Comparison of ENCODE assay signal across 4 cellular contexts in genomic region chr5:179959118-179959517, GRCh38.
TF ChIP-seq lines count a peak whose summit lies in the region.

No MANE protein-coding gene starts in this region.

TF ChIP-seq in A549, 52 proteins besides CTCF, POLR2A, EP300 and RAD21:
- peak; percentile 80 for TF ChIP-seq MAFK (IDR thresholded peaks at IDR 0.05; ENCODE audit: partially characterized antibody)

TF ChIP-seq in IMR-90, 13 proteins besides CTCF, POLR2A, EP300 and RAD21:
- TF ChIP-seq MAFK (IDR thresholded peaks at IDR 0.05; ENCODE audit: low read depth, low read length), result peak; percentile 72
TF ChIP-seq in IMR-90: peak in this region for 1; not testable (repeated sequence) for 12.

TF ChIP-seq in K562, 482 proteins besides CTCF, POLR2A, EP300 and RAD21:
- TF ChIP-seq C11orf30 (IDR thresholded peaks at IDR 0.05; ENCODE audit: low read depth) (peak; percentile 69), ZNF316 (IDR thresholded peaks at IDR 0.05) (peak; percentile 74), MAFG (tag; conservative IDR thresholded peaks at IDR 0.05) (peak; percentile 33; the same call in 1 of the 2 replicates), MAFF (IDR thresholded peaks at IDR 0.05; ENCODE audit: low read length) (peak; percentile 63)

TF ChIP-seq in HepG2, 621 proteins besides CTCF, POLR2A, EP300 and RAD21:
- TF ChIP-seq MAFF (IDR thresholded peaks at IDR 0.05; ENCODE audit: low read depth, low read length), result peak; percentile 60
- peak; percentile 55 to 80 for TF ChIP-seq MAFK (conservative IDR thresholded peaks at IDR 0.05 in 1 of 2, IDR thresholded peaks at IDR 0.05 in 1 of 2; ENCODE audit: low read length in 2 of 2)
